ENCODE assay signal across 28 cellular contexts in the genomic region with DNA sequence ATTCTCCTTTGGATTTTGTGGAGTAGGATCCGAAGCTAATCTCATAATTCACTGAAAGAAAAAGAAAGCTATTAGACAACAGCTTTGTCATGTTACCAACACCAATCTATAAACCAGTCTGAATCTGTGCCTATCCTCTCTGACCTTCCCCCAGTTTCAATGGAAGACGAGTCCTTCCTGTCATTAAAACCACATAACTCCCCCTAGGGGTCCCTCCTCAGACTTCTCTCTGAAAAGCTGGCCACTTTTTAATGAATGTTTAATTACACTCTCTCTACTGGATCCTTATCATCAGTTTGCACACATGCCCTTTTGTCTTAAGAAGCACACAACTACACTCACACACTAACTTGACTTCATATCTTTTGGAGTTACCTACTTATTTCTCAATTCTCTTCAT.
DNase-seq lines count a peak whose midpoint lies in the region; ATAC-seq and TF ChIP-seq lines count a peak whose summit lies in the region.
"Had no signal": no experiment of that assay in that cellular context is flagged by ENCODE, and none has a peak within 500 bp of the region (broad histone marks: within the 10 kb centered on the region; RNA-seq: fewer than 3 reads in every experiment).

No MANE protein-coding gene starts in this region.

- H3K27ac ChIP-seq in WERI-Rb-1, result no peak overlapping the region
- H3K27ac ChIP-seq: C4-2B, PC-9, SK-N-MC had no signal

- H3K27me3 ChIP-seq in WERI-Rb-1 (ENCODE audit: insufficient read depth, low read depth, severe bottlenecking), result peaks cover 4% of the 10 kb centered on the region
- H3K27me3 ChIP-seq: MG63 had no signal

- no peak overlapping the region for H3K4me3 ChIP-seq in WERI-Rb-1 (ENCODE audit: low read depth, low read length)
- H3K4me3 ChIP-seq: MG63, PC-9, SK-N-MC had no signal

- TF ChIP-seq CTCF in omental fat pad (IDR thresholded peaks at IDR 0.05) (no peak), WERI-Rb-1 (IDR thresholded peaks at IDR 0.05; ENCODE audit: low read depth, low read length) (no peak)

- H3K36me3 ChIP-seq in WERI-Rb-1, result no peaks in the 10 kb centered on the region
- H3K36me3 ChIP-seq: MG63 had no signal

- DNase-seq in NCI-H82 (lab: John Stamatoyannopoulos, UW) (peak; percentile 2), NCI-H82 treated with DMSO at 0.1 percent for 48 hours (lab: John Stamatoyannopoulos, UW; ENCODE audit: unreplicated experiment) (no peak), OCI-M1 (lab: John Stamatoyannopoulos, UW) (peak; percentile 7), iPS DF 19.7 (ENCODE audit: low read depth, low spot score) (peak; percentile 5), mucosa of gallbladder (ENCODE audit: low spot score) (no peak), omental fat pad (ENCODE audit: low spot score) (no peak), WERI-Rb-1 (no peak)
- DNase-seq in activated naive CD4-positive, alpha-beta T cell treated with Interleukin-2 at 50 U/mL for 16 hours, result no peak
- DNase-seq: AML-193; Calu3; CD8-positive, alpha-beta memory T cell; DMS53; GDM1; HFFc6; Karpas-422; MG63; NCI-H1048; NCI-H1417 treated with DMSO at 0.1 percent for 48 hours; NCI-H187 treated with DMSO at 0.1 percent for 48 hours; NCI-H2107; NCI-H446 treated with DMSO at 0.1 percent for 48 hours; NCI-H526 treated with DMSO at 0.1 percent for 48 hours; PC-9; RPMI8226; SHP77; SW 1271 had no signal

- H3K9me3 ChIP-seq in WERI-Rb-1 (ENCODE audit: severe bottlenecking), result no peaks in the 10 kb centered on the region
- H3K9me3 ChIP-seq: MG63 had no signal

- no peak for ATAC-seq in omental fat pad (ENCODE audit: low FRiP score)

Comparison
In these comparisons a context has a peak if more than half of its experiments do, and no peak if none do; other contexts are left out.
1. DNase-seq: peak in NCI-H82 (single experiment), OCI-M1 (single experiment) and iPS DF 19.7 (single experiment); none in NCI-H82 treated with DMSO at 0.1 percent for 48 hours (single experiment), mucosa of gallbladder (single experiment), omental fat pad (single experiment), activated naive CD4-positive, alpha-beta T cell treated with Interleukin-2 at 50 U/mL for 16 hours (single experiment) and WERI-Rb-1 (single experiment).